In the genomic region with DNA sequence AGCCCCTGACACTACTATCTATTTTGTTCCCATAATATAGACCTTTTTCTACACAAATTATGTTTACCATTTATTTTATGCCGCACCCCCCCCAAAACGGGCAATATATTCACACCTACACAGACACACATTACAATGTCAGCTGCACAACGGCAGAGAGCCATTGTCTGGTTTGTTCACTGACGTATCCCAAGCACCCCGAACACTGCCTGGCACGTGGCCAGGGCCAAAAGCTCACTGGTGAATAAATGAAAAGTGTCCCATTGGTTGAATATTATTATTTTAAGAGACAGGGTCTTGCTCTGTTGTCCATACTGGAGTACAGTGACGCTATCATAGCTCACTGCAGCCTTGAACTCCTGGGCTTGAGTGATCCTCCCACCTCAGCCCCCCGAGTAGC, we compare ENCODE assay signal across 32 cellular contexts.
"Had no signal": no experiment of that assay in that cellular context is flagged by ENCODE, and none has a peak within 500 bp of the region (broad histone marks: within the 10 kb centered on the region; RNA-seq: fewer than 3 reads in every experiment).

No MANE protein-coding gene starts in this region.

- H3K36me3 Mint-ChIP-seq: activated CD8-positive, alpha-beta memory T cell treated with anti-CD3 and anti-CD28 coated beads, Interleukin-2, amount 10 ng/mL, durations not matched to agents 7 days and 5 days; activated naive CD8-positive, alpha-beta T cell treated with anti-CD3 and anti-CD28 coated beads for 36 hours had no signal

- ATAC-seq: activated CD4-positive, alpha-beta T cell treated with anti-CD3 and anti-CD28 coated beads for 36 hours; activated CD8-positive, alpha-beta memory T cell treated with anti-CD3 and anti-CD28 coated beads, Interleukin-2, amount 10 ng/mL, durations not matched to agents 7 days and 5 days; activated CD8-positive, alpha-beta T cell treated with anti-CD3 and anti-CD28 coated beads, Interleukin-2, amount 10 ng/mL, durations not matched to agents 7 days and 5 days; activated naive CD8-positive, alpha-beta T cell treated with anti-CD3 and anti-CD28 coated beads, Interleukin-2, amount 50 U/mL, for 24 hours; body of pancreas; effector memory CD8-positive, alpha-beta T cell; foreskin keratinocyte; gastrocnemius medialis had no signal

- H3K27ac Mint-ChIP-seq: activated CD4-positive, alpha-beta memory T cell treated with anti-CD3 and anti-CD28 coated beads for 36 hours; activated CD4-positive, alpha-beta T cell treated with anti-CD3 and anti-CD28 coated beads for 36 hours; activated CD4-positive, alpha-beta T cell treated with anti-CD3 and anti-CD28 coated beads, Interleukin-2, amount 10 ng/mL, durations not matched to agents 24 days and 14 days; activated CD8-positive, alpha-beta memory T cell treated with anti-CD3 and anti-CD28 coated beads, Interleukin-2, amount 10 ng/mL, durations not matched to agents 7 days and 5 days; activated CD8-positive, alpha-beta T cell treated with anti-CD3 and anti-CD28 coated beads, Interleukin-2, amount 10 ng/mL, durations not matched to agents 7 days and 5 days; activated naive CD4-positive, alpha-beta T cell treated with anti-CD3 and anti-CD28 coated beads for 36 hours; activated naive CD4-positive, alpha-beta T cell treated with anti-CD3 and anti-CD28 coated beads, Interleukin-2, amount 50 U/mL, for 24 hours; activated naive CD8-positive, alpha-beta T cell treated with anti-CD3 and anti-CD28 coated beads for 36 hours; activated naive CD8-positive, alpha-beta T cell treated with anti-CD3 and anti-CD28 coated beads, Interleukin-2, amount 50 U/mL, for 24 hours; activated T-helper 1 cell treated with anti-CD3 and anti-CD28 coated beads, Interleukin-12 subunit alpha, Interleukin-12 subunit beta, Interleukin-2, Interleukin-4 antibody, amounts not matched to agents 30 ng/mL and 10 ng/mL and 1 ng/mL, durations not matched to agents 14 hours and 24 hours and 36 hours; activated T-helper 2 cell treated with anti-CD3 and anti-CD28 coated beads, Interferon-gamma antibody, Interleukin-2, Interleukin-4, amounts not matched to agents 10 μg/mL and 5 μg/mL and 100 μg/mL, durations not matched to agents 14 hours and 24 hours and 36 hours; effector memory CD8-positive, alpha-beta T cell had no signal

- H3K36me3 ChIP-seq: adrenal gland, esophagus muscularis mucosa, gastrocnemius medialis had no signal

- H3K27me3 Mint-ChIP-seq: activated CD4-positive, alpha-beta memory T cell treated with anti-CD3 and anti-CD28 coated beads for 36 hours; activated CD4-positive, alpha-beta T cell treated with anti-CD3 and anti-CD28 coated beads for 36 hours; activated CD4-positive, alpha-beta T cell treated with anti-CD3 and anti-CD28 coated beads, Interleukin-2, amount 10 ng/mL, durations not matched to agents 24 days and 14 days; activated CD8-positive, alpha-beta memory T cell treated with anti-CD3 and anti-CD28 coated beads, Interleukin-2, amount 10 ng/mL, durations not matched to agents 7 days and 5 days; activated naive CD4-positive, alpha-beta T cell treated with anti-CD3 and anti-CD28 coated beads, Interleukin-2, amount 50 U/mL, for 24 hours; activated naive CD8-positive, alpha-beta T cell treated with anti-CD3 and anti-CD28 coated beads for 36 hours; activated naive CD8-positive, alpha-beta T cell treated with anti-CD3 and anti-CD28 coated beads, Interleukin-2, amount 50 U/mL, for 24 hours; effector memory CD8-positive, alpha-beta T cell had no signal

- H3K4me3 Mint-ChIP-seq: activated CD4-positive, alpha-beta memory T cell treated with anti-CD3 and anti-CD28 coated beads for 36 hours; activated CD4-positive, alpha-beta T cell treated with anti-CD3 and anti-CD28 coated beads for 36 hours; activated CD4-positive, alpha-beta T cell treated with anti-CD3 and anti-CD28 coated beads, Interleukin-2, amount 10 ng/mL, durations not matched to agents 24 days and 14 days; activated CD8-positive, alpha-beta memory T cell treated with anti-CD3 and anti-CD28 coated beads, Interleukin-2, amount 10 ng/mL, durations not matched to agents 7 days and 5 days; activated CD8-positive, alpha-beta T cell treated with anti-CD3 and anti-CD28 coated beads, Interleukin-2, amount 10 ng/mL, durations not matched to agents 7 days and 5 days; activated naive CD4-positive, alpha-beta T cell treated with anti-CD3 and anti-CD28 coated beads for 36 hours; activated naive CD4-positive, alpha-beta T cell treated with anti-CD3 and anti-CD28 coated beads, Interleukin-2, amount 50 U/mL, for 24 hours; activated naive CD8-positive, alpha-beta T cell treated with anti-CD3 and anti-CD28 coated beads for 36 hours; activated naive CD8-positive, alpha-beta T cell treated with anti-CD3 and anti-CD28 coated beads, Interleukin-2, amount 50 U/mL, for 24 hours; activated T-helper 1 cell treated with anti-CD3 and anti-CD28 coated beads, Interleukin-12 subunit alpha, Interleukin-12 subunit beta, Interleukin-2, Interleukin-4 antibody, amounts not matched to agents 30 ng/mL and 10 ng/mL and 1 ng/mL, durations not matched to agents 14 hours and 24 hours and 36 hours; effector memory CD8-positive, alpha-beta T cell had no signal

- H3K4me3 ChIP-seq: adrenal gland, body of pancreas, esophagus muscularis mucosa, gastrocnemius medialis had no signal

- H3K9me3 Mint-ChIP-seq: activated CD4-positive, alpha-beta memory T cell treated with anti-CD3 and anti-CD28 coated beads for 36 hours; activated CD4-positive, alpha-beta T cell treated with anti-CD3 and anti-CD28 coated beads, Interleukin-2, amount 10 ng/mL, durations not matched to agents 24 days and 14 days; activated naive CD4-positive, alpha-beta T cell treated with anti-CD3 and anti-CD28 coated beads for 36 hours; activated naive CD4-positive, alpha-beta T cell treated with anti-CD3 and anti-CD28 coated beads, Interleukin-2, amount 50 U/mL, for 24 hours; activated naive CD8-positive, alpha-beta T cell treated with anti-CD3 and anti-CD28 coated beads for 36 hours; activated naive CD8-positive, alpha-beta T cell treated with anti-CD3 and anti-CD28 coated beads, Interleukin-2, amount 50 U/mL, for 24 hours; activated T-helper 1 cell treated with anti-CD3 and anti-CD28 coated beads, Interleukin-12 subunit alpha, Interleukin-12 subunit beta, Interleukin-2, Interleukin-4 antibody, amounts not matched to agents 30 ng/mL and 10 ng/mL and 1 ng/mL, durations not matched to agents 14 hours and 24 hours and 36 hours; activated T-helper 2 cell treated with anti-CD3 and anti-CD28 coated beads, Interferon-gamma antibody, Interleukin-2, Interleukin-4, amounts not matched to agents 10 μg/mL and 5 μg/mL and 100 μg/mL, durations not matched to agents 14 hours and 24 hours and 36 hours; effector memory CD8-positive, alpha-beta T cell had no signal

- H3K9me3 ChIP-seq: adrenal gland, body of pancreas, esophagus muscularis mucosa, gastrocnemius medialis had no signal

- H3K27ac ChIP-seq: adrenal gland, body of pancreas, esophagus muscularis mucosa, foreskin keratinocyte, gastrocnemius medialis had no signal

- DNase-seq: activated CD4-positive, alpha-beta memory T cell treated with anti-CD3 and anti-CD28 coated beads for 36 hours; activated CD4-positive, alpha-beta T cell treated with anti-CD3 and anti-CD28 coated beads for 36 hours; activated CD4-positive, CD25-positive, alpha-beta regulatory T cell; activated CD4-positive, CD25-positive, alpha-beta regulatory T cell treated with anti-CD3 and anti-CD28 coated beads, Interleukin-2, amount 50 U/mL, for 72 hours; activated CD8-positive, alpha-beta memory T cell treated with anti-CD3 and anti-CD28 coated beads, Interleukin-2, amount 10 ng/mL, durations not matched to agents 7 days and 5 days; activated CD8-positive, alpha-beta memory T cell treated with anti-CD3 and anti-CD28 coated beads, Interleukin-2, amount 50 U/mL, for 4 hours; activated CD8-positive, alpha-beta T cell treated with anti-CD3 and anti-CD28 coated beads, Interleukin-2, amount 10 ng/mL, durations not matched to agents 7 days and 5 days; activated effector memory CD4-positive, alpha-beta T cell treated with anti-CD3 and anti-CD28 coated beads, Interleukin-2, amount 50 U/mL, for 16 hours; activated naive CD4-positive, alpha-beta T cell treated with anti-CD3 and anti-CD28 coated beads for 36 hours; activated naive CD8-positive, alpha-beta T cell treated with anti-CD3 and anti-CD28 coated beads for 36 hours; activated naive CD8-positive, alpha-beta T cell treated with anti-CD3 and anti-CD28 coated beads, Interleukin-2, amount 50 U/mL, for 24 hours; activated T-cell treated with anti-CD3 and anti-CD28 coated beads, Interleukin-2, amount 50 U/mL, for 1 hour; activated T-cell treated with anti-CD3 and anti-CD28 coated beads, Interleukin-2, amount 50 U/mL, for 48 hours; adrenal gland; amygdala; aorta; body of pancreas; caudate nucleus; cortex of kidney; dermis blood vessel endothelial cell; effector CD4-positive, alpha-beta T cell; effector memory CD8-positive, alpha-beta T cell; erythroblast; foreskin keratinocyte; gastrocnemius medialis; glutamatergic neuron; T-helper 2 cell had no signal

- H3K27me3 ChIP-seq: adrenal gland, body of pancreas, esophagus muscularis mucosa, foreskin keratinocyte, gastrocnemius medialis had no signal
